Comparison of ENCODE assay signal across 23 cellular contexts in genomic region chr9:36781532-36781931, GRCh38.
DNase-seq lines count a peak whose midpoint lies in the region; ATAC-seq, FAIRE-seq and TF ChIP-seq lines count a peak whose summit lies in the region.
"Had no signal": no experiment of that assay in that cellular context is flagged by ENCODE, and none has a peak within 500 bp of the region (broad histone marks: within the 10 kb centered on the region; RNA-seq: fewer than 3 reads in every experiment).

No MANE protein-coding gene starts in this region.

- POLR2A ChIA-PET in A549 (lab: Yijun Ruan, JAX) = no interaction called here
- POLR2A ChIA-PET in HEK293 (lab: Yijun Ruan, JAX) = no interaction called here

- no peak overlapping the region for H3K9ac ChIP-seq in kidney (ENCODE audit: low read length in 2 of 2)

- H3K4me2 ChIP-seq in A549 = no peak overlapping the region

- 44% methylated on average over 10 of the region's 10 CpGs for WGBS in A549 (ENCODE audit: missing lambda C conversion rate)

- no peak overlapping the region for H3K27ac ChIP-seq in A549
- no peak overlapping the region for H3K27ac ChIP-seq in HEK293 (ENCODE audit: extremely low read depth, low read depth, low read length)
- H3K27ac ChIP-seq in upper lobe of right lung = no peak overlapping the region
- no peak overlapping the region for H3K27ac ChIP-seq in kidney (ENCODE audit: low read depth in 2 of 2, low read length in 2 of 2)
- H3K27ac ChIP-seq: uterus had no signal

- ATAC-seq in A549 = peak; percentile 48 to 57; a peak in 3 of 6 replicates
- ATAC-seq in upper lobe of right lung = no peak
- ATAC-seq in HG02938 (IDR thresholded peaks at IDR 0.05; ENCODE audit: unreplicated experiment) = no peak
- ATAC-seq: activated CD8-positive, alpha-beta T cell treated with anti-CD3 and anti-CD28 coated beads, Interleukin-2, amount 10 ng/mL, durations not matched to agents 7 days and 5 days; activated T-cell treated with anti-CD3 and anti-CD28 coated beads, Interleukin-2, amount 50 U/mL, for 72 hours had no signal

- peak in 1 of 2 experiments; percentile 9 for DNase-seq in A549 (ENCODE audit: low read depth in 1 of 2, low spot score in 1 of 2)
- peak; percentile 22 for DNase-seq in UCSD-AML1 (lab: John Stamatoyannopoulos, UW; ENCODE audit: unreplicated experiment)
- DNase-seq in islet precursor cell = peak; percentile 60
- DNase-seq in upper lobe of right lung = no peak
- no peak for DNase-seq in GM19238 (ENCODE audit: insufficient read length, low spot score)
- no peak for DNase-seq in kidney
- DNase-seq: ACHN; activated CD8-positive, alpha-beta T cell treated with anti-CD3 and anti-CD28 coated beads, Interleukin-2, amount 10 ng/mL, durations not matched to agents 7 days and 5 days; activated naive CD8-positive, alpha-beta T cell treated with anti-CD3 and anti-CD28 coated beads, Interleukin-2, amount 10 ng/mL, durations not matched to agents 7 days and 5 days; activated T-cell treated with anti-CD3 and anti-CD28 coated beads, Interleukin-2, amount 50 U/mL, for 72 hours; CD4-positive, alpha-beta memory T cell; GDM1; mesenchymal stem cell; MV-4-11; NCI-H2081; NCI-H524 treated with DMSO at 0.1 percent for 48 hours; nephron progenitor cell; stimulated activated naive CD4-positive, alpha-beta T cell treated with Interleukin-2 at 50 U/mL for 16 hours; uterus had no signal

- CTCF ChIA-PET in A549 (lab: Yijun Ruan, JAX) (interaction anchor here (1.6 kb wide), 1 partner anchor 17 kb away, joined by 4 read pairs; no protein-coding TSS in a partner anchor), HEK293 (lab: Yijun Ruan, JAX) (no interaction called here)

- peaks cover 27% of the 10 kb centered on the region for H3K27me3 ChIP-seq in upper lobe of right lung
- H3K27me3 ChIP-seq: uterus had no signal

- H3K36me3 ChIP-seq in HEK293 (ENCODE audit: control insufficient read depth in 2 of 2, insufficient read depth in 1 of 2, low read length in 2 of 2) (no peaks in the 10 kb centered on the region), upper lobe of right lung (no peaks in the 10 kb centered on the region), kidney (ENCODE audit: control insufficient read depth in 1 of 2, insufficient read depth in 2 of 2, low read length in 2 of 2) (no peaks in the 10 kb centered on the region)
- H3K36me3 ChIP-seq: uterus had no signal

- TF ChIP-seq POLR2A in A549 (IDR thresholded peaks at IDR 0.05; ENCODE audit: low read length) = no peak

- intact Hi-C loops in upper lobe of right lung (cut with DNase I) = no loop called here
- intact Hi-C loops in kidney (cut with DNase I) = no loop called here

- TF ChIP-seq CTCF in A549 (IDR thresholded peaks at IDR 0.05) (no peak), HEK293 (tag by site-specific recombination; IDR thresholded peaks at IDR 0.05) (no peak), upper lobe of right lung (IDR thresholded peaks at IDR 0.05) (no peak), kidney (IDR thresholded peaks at IDR 0.05; ENCODE audit: borderline replicate concordance, extremely low read depth, insufficient read depth) (no peak)

- no peak for TF ChIP-seq RAD21 in A549 (conservative IDR thresholded peaks at IDR 0.05 in 1 of 2, IDR thresholded peaks at IDR 0.05 in 1 of 2)

- H3K9me3 ChIP-seq in A549 = no peaks in the 10 kb centered on the region
- H3K9me3 ChIP-seq in HEK293 (ENCODE audit: control insufficient read depth, insufficient read depth, low read depth, low read length) = no peaks in the 10 kb centered on the region
- H3K9me3 ChIP-seq in upper lobe of right lung = no peaks in the 10 kb centered on the region
- H3K9me3 ChIP-seq in kidney (ENCODE audit: control insufficient read depth in 1 of 2, low read length in 2 of 2) = no peaks in the 10 kb centered on the region
- H3K9me3 ChIP-seq: uterus had no signal

- FAIRE-seq in A549 (lab: Jason Lieb, UNC) (no peak), kidney (lab: Jason Lieb, UNC) (no peak)
- FAIRE-seq: GM12891, H1 had no signal

- H3K4me3 ChIP-seq in A549 (no peak overlapping the region), HEK293 (ENCODE audit: low read depth, low read length) (no peak overlapping the region), upper lobe of right lung (no peak overlapping the region), kidney (ENCODE audit: low read length in 2 of 2) (no peak overlapping the region)
- H3K4me3 ChIP-seq: uterus had no signal

- TF ChIP-seq EP300 in A549 (IDR thresholded peaks at IDR 0.05) = no peak

- H3K4me1 ChIP-seq in A549 (no peaks in the 10 kb centered on the region), HEK293 (ENCODE audit: control insufficient read depth, insufficient read depth, low read length) (no peaks in the 10 kb centered on the region), upper lobe of right lung (no peaks in the 10 kb centered on the region), kidney (ENCODE audit: control insufficient read depth in 1 of 2, insufficient read depth in 1 of 2, low read depth in 1 of 2, low read length in 2 of 2) (no peaks in the 10 kb centered on the region)
- H3K4me1 ChIP-seq: uterus had no signal

TF ChIP-seq in A549, 52 proteins besides CTCF, POLR2A, EP300 and RAD21:
- TF ChIP-seq HMGXB4 (CRISPR knock-in tag; IDR thresholded peaks at IDR 0.05; ENCODE audit: borderline replicate concordance) = no peak
- no peak for TF ChIP-seq RCOR1 (IDR thresholded peaks at IDR 0.05; ENCODE audit: low read depth, low read length)
- TF ChIP-seq RNF2 (IDR thresholded peaks at IDR 0.05; ENCODE audit: borderline replicate concordance, low read depth) = no peak
- no peak for TF ChIP-seq PBX3 (IDR thresholded peaks at IDR 0.05)

TF ChIP-seq in HEK293, 187 proteins besides CTCF, POLR2A, EP300 and RAD21:
- 0 out of 2 replicates have a peak, but pooled peaks have one; percentile 12 for TF ChIP-seq FEZF1 (tag by site-specific recombination; IDR thresholded peaks at IDR 0.05)
- no peak for TF ChIP-seq YY1 (tag by site-specific recombination; IDR thresholded peaks at IDR 0.05)
- no peak for TF ChIP-seq SP7 (tag by site-specific recombination; IDR thresholded peaks at IDR 0.05)
- TF ChIP-seq ZNF521 (tag by site-specific recombination; IDR thresholded peaks at IDR 0.05) = no peak
- 0 out of 2 replicates have a peak, but pooled peaks have one; percentile 6 for TF ChIP-seq ZFHX2 (tag by site-specific recombination; conservative IDR thresholded peaks at IDR 0.05)
- TF ChIP-seq EGR2 (tag by site-specific recombination; IDR thresholded peaks at IDR 0.05; ENCODE audit: low read depth) = 0 out of 2 replicates have a peak, but pooled peaks have one; percentile 9
- no peak for TF ChIP-seq ZNF10 (tag by site-specific recombination; IDR thresholded peaks at IDR 0.05)

Comparison
In these comparisons a context has a peak if more than half of its experiments do, and no peak if none do; other contexts are left out.
1. ATAC-seq: peak in A549 (2 of 2); none in upper lobe of right lung (single experiment) and HG02938 (single experiment).
2. DNase-seq: peak in UCSD-AML1 (single experiment) and islet precursor cell (single experiment); none in upper lobe of right lung (single experiment), GM19238 (single experiment) and kidney (single experiment).